Comparison of ENCODE assay signal across 12 cellular contexts in genomic region chr10:93420091-93420490, GRCh38.
A peak's percentile ranks its signal among the peaks of the same experiment; 100 is the strongest.
DNase-seq lines count a peak whose midpoint lies in the region; ATAC-seq and TF ChIP-seq lines count a peak whose summit lies in the region.
"Had no signal": no experiment of that assay in that cellular context is flagged by ENCODE, and none has a peak within 500 bp of the region (broad histone marks: within the 10 kb centered on the region; RNA-seq: fewer than 3 reads in every experiment).

No MANE protein-coding gene starts in this region.

- no peak overlapping the region for H3K4me3 ChIP-seq in coronary artery
- no peak overlapping the region for H3K4me3 ChIP-seq in thoracic aorta

- peaks cover 27 to 43% of the 10 kb centered on the region in 2 donors for H3K4me1 ChIP-seq in thoracic aorta (ENCODE audit: control insufficient read depth in 1 of 2, low read depth in 2 of 2)

- no peak overlapping the region for H3K4me3 Mint-ChIP-seq in effector memory CD8-positive, alpha-beta T cell

- DNase-seq in NCI-H2171 (lab: John Stamatoyannopoulos, UW) (peak; percentile 55), coronary artery (ENCODE audit: low spot score) (no peak), left lobe of liver (ENCODE audit: low spot score) (no peak), thoracic aorta (ENCODE audit: low spot score) (no peak), AML-193 (lab: John Stamatoyannopoulos, UW) (no peak), GDM1 (lab: John Stamatoyannopoulos, UW) (no peak)
- no peak for DNase-seq in effector memory CD8-positive, alpha-beta T cell
- DNase-seq: activated CD4-positive, CD25-positive, alpha-beta regulatory T cell treated with anti-CD3 and anti-CD28 coated beads, Interleukin-2, amount 50 U/mL, for 72 hours; activated naive CD4-positive, alpha-beta T cell treated with Interleukin-2 at 50 U/mL for 16 hours; NCI-H2029 treated with DMSO at 0.1 percent for 48 hours; occipital lobe; stimulated activated CD4-positive, alpha-beta T cell treated with anti-CD3 and anti-CD28 coated beads, Interleukin-4, amount 100 ng/mL, for 24 hours had no signal

- ATAC-seq in left lobe of liver (peak; percentile 13), thoracic aorta (ENCODE audit: insufficient number of reproducible peaks, low FRiP score, low read depth) (peak; percentile 38)
- no peak for ATAC-seq in effector memory CD8-positive, alpha-beta T cell (replicated peaks)

- H3K27me3 Mint-ChIP-seq in effector memory CD8-positive, alpha-beta T cell, result peaks cover 5 to 19% of the 10 kb centered on the region in 2 donors

- H3K9me3 ChIP-seq in thoracic aorta, result no peaks in the 10 kb centered on the region

- peaks cover under 1 to 5% of the 10 kb centered on the region in 2 donors for H3K4me1 Mint-ChIP-seq in effector memory CD8-positive, alpha-beta T cell (ENCODE audit: low read depth in 2 of 2)

- H3K27me3 ChIP-seq in thoracic aorta (replicated peaks; ENCODE audit: insufficient read depth), result no peaks in the 10 kb centered on the region

- H3K9me3 Mint-ChIP-seq in effector memory CD8-positive, alpha-beta T cell, result no peaks in the 10 kb centered on the region

- no peak overlapping the region for H3K27ac Mint-ChIP-seq in effector memory CD8-positive, alpha-beta T cell

- H3K36me3 Mint-ChIP-seq in effector memory CD8-positive, alpha-beta T cell (ENCODE audit: insufficient read depth), result no peaks in the 10 kb centered on the region

- TF ChIP-seq CTCF in coronary artery (IDR thresholded peaks at IDR 0.05), result no peak
- TF ChIP-seq CTCF in thoracic aorta (IDR thresholded peaks at IDR 0.05), result no peak

- H3K36me3 ChIP-seq in thoracic aorta, result no peaks in the 10 kb centered on the region

- H3K27ac ChIP-seq in coronary artery (peak overlapping the region; percentile 57 to 76), thoracic aorta (peak overlapping the region; percentile 73 to 77)
